Comparison of ENCODE assay signal across 13 cellular contexts in genomic region chr19:6354098-6354674, GRCh38. TPM values are rescaled to one million over a fixed set of nuclear protein-coding genes. Genes with fewer than 3 reads are reported as not detected.
DNase-seq lines count a peak whose midpoint lies in the region; TF ChIP-seq lines count a peak whose summit lies in the region.
"Had no signal": no experiment of that assay in that cellular context is flagged by ENCODE, and none has a peak within 500 bp of the region (broad histone marks: within the 10 kb centered on the region; RNA-seq: fewer than 3 reads in every experiment).

No MANE protein-coding gene starts in this region.

- H3K9ac ChIP-seq in colonic mucosa (ENCODE audit: low read depth in 2 of 2, low read length in 2 of 2), result no peak overlapping the region

- no peak overlapping the region for H3K27ac ChIP-seq in colonic mucosa
- H3K27ac ChIP-seq: sigmoid colon had no signal

- no peaks in the 10 kb centered on the region for H3K36me3 ChIP-seq in colonic mucosa
- H3K36me3 ChIP-seq: sigmoid colon had no signal

- intact Hi-C loops in colonic mucosa (cut with DNase I), result no loop called here

- H3K4me3 ChIP-seq in choroid plexus epithelial cell (ENCODE audit: low read depth, low read length), result no peak overlapping the region
- no peak overlapping the region for H3K4me3 ChIP-seq in retinal pigment epithelial cell (ENCODE audit: low read length)
- H3K4me3 ChIP-seq in colonic mucosa, result no peak overlapping the region
- H3K4me3 ChIP-seq: sigmoid colon had no signal

- no peaks in the 10 kb centered on the region for H3K9me3 ChIP-seq in colonic mucosa
- H3K9me3 ChIP-seq: sigmoid colon had no signal

- H3K4me1 ChIP-seq in colonic mucosa, result no peaks in the 10 kb centered on the region
- H3K4me1 ChIP-seq: sigmoid colon had no signal

- peak; percentile 76 for TF ChIP-seq CTCF in choroid plexus epithelial cell (conservative IDR thresholded peaks at IDR 0.05; ENCODE audit: low read depth, low read length)
- peak; percentile 62 for TF ChIP-seq CTCF in retinal pigment epithelial cell (conservative IDR thresholded peaks at IDR 0.05; ENCODE audit: low read depth, low read length)
- no peak for TF ChIP-seq CTCF in colonic mucosa (IDR thresholded peaks at IDR 0.05)

- DNase-seq in DMS 273 (lab: John Stamatoyannopoulos, UW; ENCODE audit: unreplicated experiment) (peak; percentile 38), DMS 273 treated with DMSO at 0.1 percent for 48 hours (lab: John Stamatoyannopoulos, UW) (no peak), LHCN-M2 (ENCODE audit: low read depth) (peak; percentile 17), choroid plexus epithelial cell (ENCODE audit: low read depth) (peak; percentile 46), retinal pigment epithelial cell (ENCODE audit: low read depth) (no peak), colonic mucosa (no peak), SW480 (ENCODE audit: low spot score) (no peak)
- DNase-seq in activated T-cell treated with anti-CD3 and anti-CD28 coated beads, Interleukin-2, amount 50 U/mL, for 48 hours, result no peak
- DNase-seq: 8988T; activated B cell treated with CpG ODN at 0.5 μM for 24 hours; activated effector memory CD4-positive, alpha-beta T cell treated with anti-CD3 and anti-CD28 coated beads, Interleukin-2, amount 50 U/mL, for 16 hours; sigmoid colon; stimulated activated CD8-positive, alpha-beta memory T cell treated with anti-CD3 and anti-CD28 coated beads, Interleukin-4, amount 100 ng/mL, for 48 hours had no signal

- no peaks in the 10 kb centered on the region for H3K27me3 ChIP-seq in colonic mucosa
- H3K27me3 ChIP-seq: sigmoid colon had no signal

RNA-seq across cellular contexts. Expression of gene CLPP, which starts 7.1 kb away (rescaled TPM):
- total RNA-seq in LHCN-M2 (2014; rRNA removed) (107 and 126 TPM in 2 replicates), colonic mucosa (100 to 1,000 TPM in 1 of 2 donors, 10 to 100 TPM in 1; 70.0 to 122 TPM)
- polyA plus RNA-seq in LHCN-M2 (2012), result 119 TPM

RNA-seq across cellular contexts. Expression of gene ALKBH7, which starts 18.4 kb away (rescaled TPM):
- 25.4 and 35.0 TPM in 2 replicates for total RNA-seq in LHCN-M2 (2014; rRNA removed)
- polyA plus RNA-seq in LHCN-M2 (2012), result 62.2 TPM
- total RNA-seq in colonic mucosa, result 100 to 1,000 TPM; 135 to 150 TPM

RNA-seq across cellular contexts. Expression of gene ACER1, which starts 20.8 kb away (rescaled TPM):
- total RNA-seq in LHCN-M2 (2014; rRNA removed), result not detected in 2 replicates
- polyA plus RNA-seq in LHCN-M2 (2012), result 0.04 TPM
- not detected for total RNA-seq in colonic mucosa
- total RNA-seq: activated B cell treated with CpG ODN at 0.5 μM for 24 hours, sigmoid colon had no signal

RNA-seq across cellular contexts. Expression of gene PSPN, which starts 21.5 kb away (rescaled TPM):
- total RNA-seq in LHCN-M2 (2014; rRNA removed) (0.69 and 0.90 TPM in 2 replicates), colonic mucosa (1 to 10 TPM; 1.7 to 6.0 TPM)
- 0.87 TPM for polyA plus RNA-seq in LHCN-M2 (2012)

RNA-seq across cellular contexts. Expression of gene GTF2F1, which starts 38.8 kb away (rescaled TPM):
- 59.4 and 64.3 TPM in 2 replicates for total RNA-seq in LHCN-M2 (2014; rRNA removed)
- 73.0 TPM for polyA plus RNA-seq in LHCN-M2 (2012)
- 10 to 100 TPM; 58.2 to 73.6 TPM for total RNA-seq in colonic mucosa

Comparison
In these comparisons a context has a peak if more than half of its experiments do, and no peak if none do; other contexts are left out.
1. DNase-seq: peak in DMS 273 (single experiment), LHCN-M2 (single experiment) and choroid plexus epithelial cell (single experiment); none in DMS 273 treated with DMSO at 0.1 percent for 48 hours (single experiment), retinal pigment epithelial cell (single experiment), colonic mucosa (single experiment), activated T-cell treated with anti-CD3 and anti-CD28 coated beads, Interleukin-2, amount 50 U/mL, for 48 hours (0 of 2) and SW480 (single experiment).